1 cellular context compared by ENCODE assay signal in the genomic region with DNA sequence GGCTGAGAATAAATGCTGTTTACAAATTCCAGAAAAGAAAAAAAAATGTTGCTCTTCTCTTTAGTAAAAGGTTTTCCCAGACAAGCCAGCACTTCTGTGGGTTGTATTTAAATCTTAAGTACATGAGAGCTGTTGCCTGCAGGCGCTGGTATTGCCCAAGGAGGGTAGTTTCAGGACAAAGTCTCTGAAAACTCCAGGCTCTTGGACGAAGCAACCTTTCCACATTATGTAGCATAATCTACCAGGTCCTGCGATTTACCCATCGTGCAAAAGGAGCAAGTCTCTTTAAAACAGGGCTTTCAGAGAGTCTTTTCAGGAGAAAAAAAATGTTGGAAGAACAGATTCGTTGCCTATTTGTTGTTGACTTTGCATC.
TF ChIP-seq lines count a peak whose summit lies in the region.

No MANE protein-coding gene starts in this region.

TF ChIP-seq in GM12878, 131 proteins besides CTCF, POLR2A, EP300 and RAD21 (continued from another document):
- TF ChIP-seq MYB (IDR thresholded peaks at IDR 0.05; ENCODE audit: borderline replicate concordance, low read depth, low read length) = no peak
- no peak for TF ChIP-seq NRF1 (conservative IDR thresholded peaks at IDR 0.05; ENCODE audit: low read depth, low read length)
- no peak for TF ChIP-seq SUZ12 (IDR thresholded peaks at IDR 0.05; ENCODE audit: unreplicated experiment)
- TF ChIP-seq CREM (IDR thresholded peaks at IDR 0.05; ENCODE audit: low read depth) = no peak
- TF ChIP-seq BCL11A (IDR thresholded peaks at IDR 0.05; ENCODE audit: low read depth, low read length) = no peak
- TF ChIP-seq, protein P1, sequence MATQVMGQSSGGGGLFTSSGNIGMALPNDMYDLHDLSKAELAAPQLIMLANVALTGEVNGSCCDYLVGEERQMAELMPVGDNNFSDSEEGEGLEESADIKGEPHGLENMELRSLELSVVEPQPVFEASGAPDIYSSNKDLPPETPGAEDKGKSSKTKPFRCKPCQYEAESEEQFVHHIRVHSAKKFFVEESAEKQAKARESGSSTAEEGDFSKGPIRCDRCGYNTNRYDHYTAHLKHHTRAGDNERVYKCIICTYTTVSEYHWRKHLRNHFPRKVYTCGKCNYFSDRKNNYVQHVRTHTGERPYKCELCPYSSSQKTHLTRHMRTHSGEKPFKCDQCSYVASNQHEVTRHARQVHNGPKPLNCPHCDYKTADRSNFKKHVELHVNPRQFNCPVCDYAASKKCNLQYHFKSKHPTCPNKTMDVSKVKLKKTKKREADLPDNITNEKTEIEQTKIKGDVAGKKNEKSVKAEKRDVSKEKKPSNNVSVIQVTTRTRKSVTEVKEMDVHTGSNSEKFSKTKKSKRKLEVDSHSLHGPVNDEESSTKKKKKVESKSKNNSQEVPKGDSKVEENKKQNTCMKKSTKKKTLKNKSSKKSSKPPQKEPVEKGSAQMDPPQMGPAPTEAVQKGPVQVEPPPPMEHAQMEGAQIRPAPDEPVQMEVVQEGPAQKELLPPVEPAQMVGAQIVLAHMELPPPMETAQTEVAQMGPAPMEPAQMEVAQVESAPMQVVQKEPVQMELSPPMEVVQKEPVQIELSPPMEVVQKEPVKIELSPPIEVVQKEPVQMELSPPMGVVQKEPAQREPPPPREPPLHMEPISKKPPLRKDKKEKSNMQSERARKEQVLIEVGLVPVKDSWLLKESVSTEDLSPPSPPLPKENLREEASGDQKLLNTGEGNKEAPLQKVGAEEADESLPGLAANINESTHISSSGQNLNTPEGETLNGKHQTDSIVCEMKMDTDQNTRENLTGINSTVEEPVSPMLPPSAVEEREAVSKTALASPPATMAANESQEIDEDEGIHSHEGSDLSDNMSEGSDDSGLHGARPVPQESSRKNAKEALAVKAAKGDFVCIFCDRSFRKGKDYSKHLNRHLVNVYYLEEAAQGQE (IDR thresholded peaks at IDR 0.05; ENCODE audit: low read depth, low read length) = no peak
- no peak for TF ChIP-seq HDAC2 (IDR thresholded peaks at IDR 0.05)
- TF ChIP-seq ATF7 (IDR thresholded peaks at IDR 0.05; ENCODE audit: low read depth) = no peak
- TF ChIP-seq TARDBP (IDR thresholded peaks at IDR 0.05; ENCODE audit: borderline replicate concordance) = no peak
